In the genomic region with DNA sequence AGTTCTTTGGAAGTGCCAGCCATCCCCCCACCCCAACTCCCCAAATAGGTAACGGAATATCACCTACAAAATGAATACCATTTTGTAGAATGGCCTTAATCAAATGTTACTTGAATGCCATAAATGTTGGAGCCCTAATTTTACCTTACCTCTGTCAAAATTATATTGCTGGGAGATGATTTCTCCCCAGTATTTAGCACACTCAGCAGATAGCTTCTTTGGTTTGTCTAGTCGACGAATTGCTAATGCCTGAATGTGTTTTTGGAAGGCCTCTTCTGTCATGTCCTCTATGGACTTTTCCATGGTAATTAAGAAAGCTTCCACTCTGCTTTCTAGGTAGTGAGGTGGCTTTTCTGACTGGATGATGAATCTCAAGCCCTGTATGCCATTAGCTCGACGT, we compare ENCODE assay signal across 8 cellular contexts.
"Had no signal": no experiment of that assay in that cellular context is flagged by ENCODE, and none has a peak within 500 bp of the region (broad histone marks: within the 10 kb centered on the region; RNA-seq: fewer than 3 reads in every experiment).

No MANE protein-coding gene starts in this region.

- H3K27me3 Mint-ChIP-seq: IgD-negative memory B cell had no signal

- H3K9ac ChIP-seq: GM23248 had no signal

- H3K9me3 Mint-ChIP-seq: H9, IgD-negative memory B cell had no signal

- DNase-seq: GM23248, GOT3, H9, HCEC 1CT, Kasumi-1, KG1 had no signal

- H3K4me3 Mint-ChIP-seq: H9 had no signal

- H3K4me3 ChIP-seq: GM23248 had no signal

- H3K4me1 Mint-ChIP-seq: H9 had no signal

- H3K27ac ChIP-seq: GM23248, HL-60 had no signal

- H3K27ac Mint-ChIP-seq: H9, IgD-negative memory B cell had no signal

- H2AFZ ChIP-seq: GM23248 had no signal
